In genomic region chrX:236201-236600, GRCh38 we compare ENCODE assay signal across 5 cellular contexts. TPM values are rescaled to one million over a fixed set of nuclear protein-coding genes. Genes with fewer than 3 reads are reported as not detected.
A peak's percentile ranks its signal among the peaks of the same experiment; 100 is the strongest.
DNase-seq lines count a peak whose midpoint lies in the region; ATAC-seq and TF ChIP-seq lines count a peak whose summit lies in the region.
"Not testable (repeated sequence)": the region's sequence is repeated elsewhere in the genome, so short reads cannot be mapped to it uniquely, and the experiment has no call there.

No MANE protein-coding gene starts in this region.

- H3K9me2 ChIP-seq in PC-3 (replicated peaks; ENCODE audit: low read length): not testable (repeated sequence)

- DNase-seq in PC-3; RWPE2 (ENCODE audit: low spot score); foreskin keratinocyte: not testable (repeated sequence)

- H3K9ac ChIP-seq in PC-3 (ENCODE audit: low read length): not testable (repeated sequence)

- H3K9me3 ChIP-seq in PC-3 (ENCODE audit: low read length); RWPE2 (ENCODE audit: severe bottlenecking): not testable (repeated sequence)

- H3F3A ChIP-seq in PC-3 (ENCODE audit: low read length, unreplicated experiment): not testable (repeated sequence)

- not testable (repeated sequence) for H2AFZ ChIP-seq in PC-3 (ENCODE audit: low read length)

- H3K27ac ChIP-seq in PC-3 (ENCODE audit: low read length); RWPE2 (ENCODE audit: poor library complexity, severe bottlenecking); foreskin keratinocyte: not testable (repeated sequence)

- not testable (repeated sequence) for TF ChIP-seq CTCF in PC-3 (conservative IDR thresholded peaks at IDR 0.05; ENCODE audit: low read depth, low read length); RWPE2 (IDR thresholded peaks at IDR 0.05; ENCODE audit: poor library complexity, severe bottlenecking); foreskin keratinocyte (conservative IDR thresholded peaks at IDR 0.05)

- not testable (repeated sequence) for H3K4me1 ChIP-seq in PC-3 (ENCODE audit: insufficient read depth, low read length); RWPE2 (ENCODE audit: insufficient read depth, poor library complexity, severe bottlenecking); foreskin keratinocyte

- not testable (repeated sequence) for H3K79me2 ChIP-seq in PC-3 (ENCODE audit: low read length)

- POLR2A ChIA-PET in PC-3 (lab: Charles Lee; ENCODE audit: unreplicated experiment): not testable (repeated sequence)

- BruUV-seq in PC-3 (replicated peaks; lab: Mats Ljungman, UMichigan): not testable (repeated sequence)

- not testable (repeated sequence) for H3K27me3 ChIP-seq in PC-3 (ENCODE audit: low read length); RWPE2 (ENCODE audit: insufficient read depth, poor library complexity, severe bottlenecking); foreskin keratinocyte

- H3K4me2 ChIP-seq in PC-3 (ENCODE audit: low read length): not testable (repeated sequence)

- H4K20me1 ChIP-seq in PC-3 (ENCODE audit: low read length): not testable (repeated sequence)

- intact Hi-C loops in PC-3 (cut with micrococcal nuclease): not testable (repeated sequence)

- ATAC-seq in PC-3: peak; percentile 41; the same call in 1 of the 2 replicates
- peak; percentile 64 for ATAC-seq in RWPE2 (ENCODE audit: low read depth)
- peak; percentile 30 for ATAC-seq in SK-N-SH treated with all-trans-retinoic acid at 6 μM for 48 hours
- peak; percentile 55 for ATAC-seq in esophagus mucosa
- peak; percentile 73 for ATAC-seq in foreskin keratinocyte

- not testable (repeated sequence) for H3K36me3 ChIP-seq in PC-3 (ENCODE audit: low read depth, low read length); RWPE2 (ENCODE audit: low read depth)

- not testable (repeated sequence) for H3K4me3 ChIP-seq in PC-3 (ENCODE audit: low read length); RWPE2 (ENCODE audit: severe bottlenecking)

- CTCF ChIA-PET in PC-3 (lab: Charles Lee): not testable (repeated sequence)

RNA-seq across cellular contexts. Expression of gene PLCXD1, which starts 45.0 kb away (rescaled TPM):
- total RNA-seq in PC-3 (2014; rRNA removed): 25.7 and 31.2 TPM in 2 replicates
- 17.8 TPM for total RNA-seq in esophagus mucosa
- total RNA-seq in foreskin keratinocyte: 15.1 and 20.5 TPM in 2 replicates
- 10.6 and 15.1 TPM in 2 replicates for polyA plus RNA-seq in foreskin keratinocyte
